In the genomic region with DNA sequence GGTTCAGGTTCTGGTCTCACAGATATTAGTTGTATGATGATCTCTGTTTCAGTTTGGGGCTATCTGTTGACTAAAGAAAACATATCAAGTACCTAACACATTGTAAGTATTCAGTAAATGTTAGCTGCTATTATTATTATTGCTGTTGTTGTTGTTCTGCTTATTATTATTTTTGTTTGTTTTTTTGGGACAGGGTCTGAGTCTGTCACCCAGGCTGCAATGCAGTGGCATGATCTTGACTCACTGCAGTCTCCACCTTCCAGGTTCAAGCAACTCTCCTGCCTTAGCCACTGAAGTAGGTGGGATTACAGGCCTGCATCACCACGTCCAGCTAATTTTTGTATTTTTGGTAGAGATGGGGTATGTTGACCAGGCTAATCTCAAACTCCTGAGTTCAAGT, we compare ENCODE assay signal across 22 cellular contexts.
"Had no signal": no experiment of that assay in that cellular context is flagged by ENCODE, and none has a peak within 500 bp of the region (broad histone marks: within the 10 kb centered on the region; RNA-seq: fewer than 3 reads in every experiment).

No MANE protein-coding gene starts in this region.

- ATAC-seq: left lobe of liver, lower lobe of right lung, psoas muscle, right lobe of liver had no signal

- H3K9me3 Mint-ChIP-seq: naive B cell, nephron had no signal

- H3K4me1 ChIP-seq: parathyroid adenoma had no signal

- H3K4me3 ChIP-seq: dorsolateral prefrontal cortex, lower lobe of right lung, psoas muscle, right lobe of liver, stomach, thoracic aorta had no signal

- H3K79me2 ChIP-seq: parathyroid adenoma had no signal

- H2AFZ ChIP-seq: parathyroid adenoma had no signal

- DNase-seq: cortex of kidney; dorsolateral prefrontal cortex; effector CD8-positive, alpha-beta T cell; foreskin melanocyte; hippocampal formation; lower lobe of right lung; mesendoderm; naive B cell; occipital lobe; psoas muscle; retina; stimulated activated CD4-positive, alpha-beta T cell treated with anti-CD3 and anti-CD28 coated beads, Interleukin-1b, Interleukin-23, amount 100 ng/mL, for 48 hours; stimulated activated CD4-positive, alpha-beta T cell treated with anti-CD3 and anti-CD28 coated beads, Interleukin-4, amount 100 ng/mL, for 24 hours; stimulated activated naive CD4-positive, alpha-beta T cell; stomach; substantia nigra; trophoblast cell had no signal

- H3K27me3 Mint-ChIP-seq: naive B cell had no signal

- H3K27ac Mint-ChIP-seq: nephron had no signal

- H3K4me3 Mint-ChIP-seq: nephron had no signal

- H3K27ac ChIP-seq: lower lobe of right lung, parathyroid adenoma, psoas muscle, right lobe of liver, stomach, thoracic aorta had no signal

- H3K9me3 ChIP-seq: lower lobe of right lung, psoas muscle, right lobe of liver, stomach, thoracic aorta had no signal

- H3K27me3 ChIP-seq: dorsolateral prefrontal cortex, right lobe of liver, stomach had no signal
